Comparison of ENCODE assay signal across 9 cellular contexts in genomic region chr11:10526974-10527918, GRCh38. TPM values are rescaled to one million over a fixed set of nuclear protein-coding genes. Genes with fewer than 3 reads are reported as not detected.
DNase-seq lines count a peak whose midpoint lies in the region; ATAC-seq and TF ChIP-seq lines count a peak whose summit lies in the region.
"Had no signal": no experiment of that assay in that cellular context is flagged by ENCODE, and none has a peak within 500 bp of the region (broad histone marks: within the 10 kb centered on the region; RNA-seq: fewer than 3 reads in every experiment).

No MANE protein-coding gene starts in this region.

- H3K36me3 Mint-ChIP-seq in HFFc6 (ENCODE audit: low read depth), result peaks cover 9% of the 10 kb centered on the region; the same call in 1 of the 2 replicates
- H3K36me3 Mint-ChIP-seq in T-helper 17 cell (ENCODE audit: low read depth), result peaks cover 18% of the 10 kb centered on the region
- peaks cover 67 to 88% of the 10 kb centered on the region in 2 donors for H3K36me3 Mint-ChIP-seq in CD14-positive monocyte

- H3K27ac Mint-ChIP-seq in HFFc6 (peak overlapping the region; percentile 72), T-helper 17 cell (peak overlapping the region; percentile 53), CD14-positive monocyte (peak overlapping the region in 3 of 7 donors; percentile 3 to 12 (median 6))

- H3K27me3 Mint-ChIP-seq in HFFc6 (ENCODE audit: insufficient read depth) (no peaks in the 10 kb centered on the region; the same call in none of the 2 replicates), T-helper 17 cell (no peaks in the 10 kb centered on the region), CD14-positive monocyte (ENCODE audit: low read depth in 3 of 3) (no peaks in the 10 kb centered on the region)

- H3K9me3 ChIP-seq in T-helper 17 cell (ENCODE audit: control insufficient read depth, low read length, poor library complexity, severe bottlenecking), result no peaks in the 10 kb centered on the region
- H3K9me3 ChIP-seq: MG63 had no signal

- no peak for ATAC-seq in T-helper 17 cell

- H3K4me3 Mint-ChIP-seq in HFFc6, result peak overlapping the region; percentile 58
- H3K4me3 Mint-ChIP-seq in T-helper 17 cell, result peak overlapping the region; percentile 49
- H3K4me3 Mint-ChIP-seq in CD14-positive monocyte, result no peak overlapping the region

- H3K4me1 Mint-ChIP-seq in HFFc6 (ENCODE audit: low read depth) (peaks cover 49% of the 10 kb centered on the region), T-helper 17 cell (peaks cover 16% of the 10 kb centered on the region), CD14-positive monocyte (no peaks in the 10 kb centered on the region)

- no peak for TF ChIP-seq CTCF in HFFc6 (IDR thresholded peaks at IDR 0.05)
- no peak for TF ChIP-seq CTCF in CD14-positive monocyte (IDR thresholded peaks at IDR 0.05)

- intact Hi-C loops in CD14-positive monocyte (cut with micrococcal nuclease), result no loop called here

- H3K9me3 Mint-ChIP-seq in HFFc6 (no peaks in the 10 kb centered on the region), CD14-positive monocyte (no peaks in the 10 kb centered on the region)

- DNase-seq in ELR (ENCODE audit: low read depth) (peak; percentile 38), HFFc6 (no peak), T-helper 17 cell (no peak), medulla oblongata (ENCODE audit: extremely low spot score) (peak; percentile 86), T-helper 9 cell (no peak), SKM-1 treated with dmso at 0.1 percent for 144 hours (lab: John Stamatoyannopoulos, UW; ENCODE audit: unreplicated experiment) (no peak), CD14-positive monocyte (ENCODE audit: low spot score) (no peak), NCI-H1092 (lab: John Stamatoyannopoulos, UW) (no peak)
- DNase-seq: MG63 had no signal

RNA-seq across cellular contexts. Expression of gene RNF141, which starts 13.7 kb away (rescaled TPM):
- 10 to 100 TPM; 41.9 to 55.8 (median 55.1) TPM for total RNA-seq in HFFc6 (2021; fragmentation: NEBNext Ultra II Directional; extraction: Animal tissue kit (Norgen Biotek cat#: 25700))
- 10 to 100 TPM; 12.8 to 13.6 TPM for total RNA-seq in T-helper 17 cell
- polyA plus RNA-seq in CD14-positive monocyte, result 100 to 1,000 TPM in 1 of 2 donors, 10 to 100 TPM in 1; 98.3 to 114 TPM

RNA-seq across cellular contexts. Expression of gene LYVE1, which starts 41.2 kb away (rescaled TPM):
- total RNA-seq in HFFc6 (2021; fragmentation: NEBNext Ultra II Directional; extraction: Animal tissue kit (Norgen Biotek cat#: 25700)), result under 1 TPM in 1 of 6 experiments, not detected in 5; 0.09 TPM
- not detected for total RNA-seq in T-helper 17 cell
- polyA plus RNA-seq in CD14-positive monocyte, result under 1 TPM in 1 of 2 donors, not detected in 1; 0.31 TPM

Comparison
In these comparisons a context has a peak if more than half of its experiments do, and no peak if none do; other contexts are left out.
1. DNase-seq: peak in ELR (single experiment) and medulla oblongata (single experiment); none in HFFc6 (single experiment), T-helper 17 cell (0 of 3), T-helper 9 cell (single experiment), SKM-1 treated with dmso at 0.1 percent for 144 hours (single experiment), CD14-positive monocyte (single experiment) and NCI-H1092 (single experiment).
2. H3K4me3 Mint-ChIP-seq: peak in HFFc6 (single experiment) and T-helper 17 cell (single experiment); none in CD14-positive monocyte (0 of 2).